ENCODE assay signal across 10 cellular contexts in genomic region chr13:97567510-97568243, GRCh38.
DNase-seq lines count a peak whose midpoint lies in the region; ATAC-seq, FAIRE-seq and TF ChIP-seq lines count a peak whose summit lies in the region.
"Had no signal": no experiment of that assay in that cellular context is flagged by ENCODE, and none has a peak within 500 bp of the region (broad histone marks: within the 10 kb centered on the region; RNA-seq: fewer than 3 reads in every experiment).

No MANE protein-coding gene starts in this region.

- H3K9ac ChIP-seq in OCI-LY3 (ENCODE audit: low read length) (no peak overlapping the region), HepG2 (ENCODE audit: insufficient read depth, low read depth, low read length) (no peak overlapping the region)

- WGBS in HepG2 (ENCODE audit: low lambda C conversion rate): 10% methylated on average over 2 of the region's 3 CpGs

- no peaks in the 10 kb centered on the region for H3K36me3 ChIP-seq in OCI-LY3 (replicated peaks; ENCODE audit: low read depth, low read length)
- no peaks in the 10 kb centered on the region for H3K36me3 ChIP-seq in HepG2 (replicated peaks in 1 of 2; ENCODE audit: control insufficient read depth in 1 of 2, insufficient read depth in 2 of 2, low read length in 2 of 2)
- no peaks in the 10 kb centered on the region for H3K36me3 ChIP-seq in OCI-LY7 (ENCODE audit: insufficient read depth, low read length)
- H3K36me3 ChIP-seq: heart left ventricle had no signal

- TF ChIP-seq POLR2A in HepG2 (IDR thresholded peaks at IDR 0.05; ENCODE audit: insufficient read depth in 1 of 2, low read depth in 2 of 2, low read length in 2 of 2): no peak

- H3K27me3 ChIP-seq in OCI-LY3 (ENCODE audit: low read depth, low read length): peaks cover 23% of the 10 kb centered on the region
- H3K27me3 ChIP-seq in HepG2 (ENCODE audit: control insufficient read depth in 1 of 2, insufficient read depth in 2 of 2, low read length in 2 of 2): no peaks in the 10 kb centered on the region

- TF ChIP-seq CTCF in OCI-LY3 (IDR thresholded peaks at IDR 0.05; ENCODE audit: low read depth, low read length): no peak
- TF ChIP-seq CTCF in HepG2 (CRISPR knock-in tag; IDR thresholded peaks at IDR 0.05): no peak
- no peak for TF ChIP-seq CTCF in OCI-LY7 (conservative IDR thresholded peaks at IDR 0.05; ENCODE audit: low read length)
- TF ChIP-seq CTCF in D721Med (IDR thresholded peaks at IDR 0.05; ENCODE audit: insufficient read depth, missing control alignments): no peak

- BruUV-seq in HepG2 (replicated peaks; lab: Mats Ljungman, UMichigan) (no TSS peak), OCI-LY7 (replicated peaks; lab: Mats Ljungman, UMichigan) (no TSS peak)

- H3K4me2 ChIP-seq in OCI-LY3 (ENCODE audit: low read length): peak overlapping the region; percentile 63
- H3K4me2 ChIP-seq in HepG2 (ENCODE audit: low read depth, low read length): peak overlapping the region; percentile 44
- no peak overlapping the region for H3K4me2 ChIP-seq in OCI-LY7 (ENCODE audit: low read length)

- no peak for FAIRE-seq in HepG2 (lab: Jason Lieb, UNC)
- no peak for FAIRE-seq in D721Med (lab: Jason Lieb, UNC)

- peak overlapping the region; percentile 31 for H3K4me3 ChIP-seq in OCI-LY3 (ENCODE audit: low read length)
- H3K4me3 ChIP-seq in HepG2 (replicated peaks in 1 of 3; ENCODE audit: insufficient read depth in 1 of 3, low read depth in 2 of 3, low read length in 3 of 3): no peak overlapping the region
- no peak overlapping the region for H3K4me3 ChIP-seq in OCI-LY7 (ENCODE audit: low read depth, low read length, poor library complexity, severe bottlenecking)
- H3K4me3 ChIP-seq: heart left ventricle, SK-N-MC had no signal

- H2AFZ ChIP-seq in OCI-LY3 (ENCODE audit: low read depth, low read length) (no peak overlapping the region), HepG2 (ENCODE audit: low read length) (no peak overlapping the region), OCI-LY7 (ENCODE audit: low read length) (no peak overlapping the region)

- POLR2A ChIA-PET in HepG2 (lab: Yijun Ruan, JAX) (interaction anchor here (0.6 kb wide), 1 partner anchor 16 kb away, joined by 3 read pairs; no protein-coding TSS in a partner anchor), OCI-LY7 (lab: Charles Lee) (no interaction called here)

- intact Hi-C loops in HepG2 (cut with micrococcal nuclease; ENCODE audit: unreplicated experiment) (no loop called here), OCI-LY7 (cut with micrococcal nuclease; ENCODE audit: unreplicated experiment) (no loop called here)

- H3K9me3 ChIP-seq in OCI-LY3 (ENCODE audit: insufficient read depth, low read length): no peaks in the 10 kb centered on the region
- no peaks in the 10 kb centered on the region for H3K9me3 ChIP-seq in HepG2 (ENCODE audit: low read length)
- no peaks in the 10 kb centered on the region for H3K9me3 ChIP-seq in OCI-LY7 (ENCODE audit: low read length)
- H3K9me3 ChIP-seq: heart left ventricle had no signal

- peaks cover 16% of the 10 kb centered on the region for H3K4me1 ChIP-seq in OCI-LY3 (ENCODE audit: low read length)
- peaks cover 40% of the 10 kb centered on the region for H3K4me1 ChIP-seq in HepG2 (ENCODE audit: insufficient read depth, low read length)
- H3K4me1 ChIP-seq in OCI-LY7 (ENCODE audit: insufficient read depth, low read length, poor library complexity, severe bottlenecking): no peaks in the 10 kb centered on the region

- H3K27ac ChIP-seq in OCI-LY3 (ENCODE audit: low read length): no peak overlapping the region
- peak overlapping the region; percentile 18 for H3K27ac ChIP-seq in HepG2 (ENCODE audit: extremely low read length, insufficient read depth, low read length)
- no peak overlapping the region for H3K27ac ChIP-seq in OCI-LY7 (ENCODE audit: low read depth, low read length, poor library complexity, severe bottlenecking)
- H3K27ac ChIP-seq: heart left ventricle, SK-N-MC had no signal

- ATAC-seq in GM19025 (IDR thresholded peaks at IDR 0.05; ENCODE audit: low read depth, unreplicated experiment): peak; percentile 89
- ATAC-seq in HG02798 (IDR thresholded peaks at IDR 0.05; ENCODE audit: poor library complexity, unreplicated experiment): peak; percentile 95
- ATAC-seq in HepG2: peak; percentile 96

- no peaks in the 10 kb centered on the region for H4K20me1 ChIP-seq in OCI-LY3 (ENCODE audit: insufficient read depth, low read length)
- no peaks in the 10 kb centered on the region for H4K20me1 ChIP-seq in HepG2 (ENCODE audit: insufficient read depth, low read length)
- H4K20me1 ChIP-seq in OCI-LY7 (ENCODE audit: insufficient read depth, low read length): no peaks in the 10 kb centered on the region

- no peaks in the 10 kb centered on the region for H3K9me2 ChIP-seq in OCI-LY7 (ENCODE audit: insufficient read depth, low read length)

- no peaks in the 10 kb centered on the region for H3K79me2 ChIP-seq in OCI-LY3 (ENCODE audit: low read length)
- no peaks in the 10 kb centered on the region for H3K79me2 ChIP-seq in HepG2 (ENCODE audit: insufficient read depth, low read length)
- no peaks in the 10 kb centered on the region for H3K79me2 ChIP-seq in OCI-LY7 (ENCODE audit: insufficient read depth, low read depth, low read length)

- TF ChIP-seq RAD21 in HepG2 (CRISPR knock-in tag; IDR thresholded peaks at IDR 0.05): no peak

- DNase-seq in HepG2 (ENCODE audit: low spot score) (peak; percentile 54), OCI-LY7 (ENCODE audit: low spot score) (no peak), NCI-H510A (lab: John Stamatoyannopoulos, UW) (no peak), D721Med (ENCODE audit: insufficient read length, low spot score) (no peak)
- no peak for DNase-seq in activated naive CD4-positive, alpha-beta T cell treated with Interleukin-2 at 50 U/mL for 16 hours
- DNase-seq: heart left ventricle had no signal

- TF ChIP-seq EP300 in HepG2 (IDR thresholded peaks at IDR 0.05; ENCODE audit: low read depth in 2 of 2, low read length in 2 of 2): peak in 1 of 2 experiments; percentile 27; a peak in 1 of 4 replicates
- TF ChIP-seq EP300 in HepG2 (CRISPR knock-in tag; IDR thresholded peaks at IDR 0.05; ENCODE audit: borderline replicate concordance): no peak

- in situ Hi-C loops in HepG2 (cut with HindIII; ENCODE audit: extremely low pct_ligation_motif_present, low pct_unique_long_range_greater_than_20kb): no loop called here

- CTCF ChIA-PET in HepG2 (lab: Yijun Ruan, JAX; ENCODE audit: low intra/inter-chr PET ratio, low total read pairs) (no interaction called here), OCI-LY7 (lab: Charles Lee; ENCODE audit: unreplicated experiment) (no interaction called here)

TF ChIP-seq in HepG2, 621 proteins besides CTCF, POLR2A, EP300 and RAD21 (continues in another document):
- TF ChIP-seq IRF9 (CRISPR knock-in tag; IDR thresholded peaks at IDR 0.05; ENCODE audit: borderline replicate concordance): no peak
- TF ChIP-seq GMEB2 (CRISPR knock-in tag; IDR thresholded peaks at IDR 0.05; ENCODE audit: low read depth): no peak
- TF ChIP-seq NFE2L2 (IDR thresholded peaks at IDR 0.05; ENCODE audit: low read length): no peak
- peak; percentile 51; the same call in 1 of the 2 replicates for TF ChIP-seq HDAC1 (CRISPR knock-in tag; IDR thresholded peaks at IDR 0.05)
- no peak for TF ChIP-seq E2F2 (CRISPR knock-in tag; IDR thresholded peaks at IDR 0.05; ENCODE audit: borderline replicate concordance)
- no peak for TF ChIP-seq FOXO4 (CRISPR knock-in tag; conservative IDR thresholded peaks at IDR 0.05)
- TF ChIP-seq MAF1 (CRISPR knock-in tag; IDR thresholded peaks at IDR 0.05; ENCODE audit: borderline replicate concordance): no peak
